In genomic region chr3:8996681-8997121, GRCh38 we compare ENCODE assay signal across 10 cellular contexts. TPM values are rescaled to one million over a fixed set of nuclear protein-coding genes. Genes with fewer than 3 reads are reported as not detected.
A peak's percentile ranks its signal among the peaks of the same experiment; 100 is the strongest.
DNase-seq lines count a peak whose midpoint lies in the region; ATAC-seq, FAIRE-seq and TF ChIP-seq lines count a peak whose summit lies in the region.
"Had no signal": no experiment of that assay in that cellular context is flagged by ENCODE, and none has a peak within 500 bp of the region (broad histone marks: within the 10 kb centered on the region; RNA-seq: fewer than 3 reads in every experiment).

No MANE protein-coding gene starts in this region.

- H3K4me3 ChIP-seq in HFF-Myc (replicated peaks; ENCODE audit: low read depth, low read length) (no peak overlapping the region), H1 (ENCODE audit: extremely low read depth in 1 of 4, insufficient read depth in 2 of 4, low read depth in 3 of 4, low read length in 4 of 4) (no peak overlapping the region), liver (ENCODE audit: low read depth in 1 of 3, low read length in 3 of 3) (no peak overlapping the region)
- H3K4me3 ChIP-seq: SJCRH30 had no signal

- H2BK20ac ChIP-seq in H1 (ENCODE audit: low read length) = no peak overlapping the region

- 73% methylated on average over 12 of the region's 12 CpGs; no CpG with 5 or more reads in 1 of the 2 experiments for WGBS in H1 (ENCODE audit: extremely low coverage in 1 of 2, insufficient coverage in 1 of 2, insufficient read length in 1 of 2, insufficient replicate concordance in 2 of 2, low coverage in 1 of 2, low lambda C conversion rate in 2 of 2, missing lambda C conversion rate in 1 of 2), 2 experiments
- 69% methylated on average over 12 of the region's 12 CpGs for WGBS in liver

- H3K36me3 Mint-ChIP-seq in stimulated activated naive B cell treated with anti-CD40 and anti-IgM and Interleukin-4, amounts not matched to agents 10 μg/mL and 1 μg/mL and 100 μg/mL, for 72 hours = no peaks in the 10 kb centered on the region

- H3K79me1 ChIP-seq in H1 (ENCODE audit: low read depth, low read length) = no peaks in the 10 kb centered on the region; the same call in 1 of the 2 replicates

- H3K23me2 ChIP-seq in H1 (ENCODE audit: low read depth, low read length) = no peaks in the 10 kb centered on the region

- H3K4me2 ChIP-seq in H1 (ENCODE audit: insufficient read depth in 1 of 2, low read depth in 2 of 2, low read length in 2 of 2) = no peak overlapping the region
- H3K4me2 ChIP-seq: KMS-11 had no signal

- H4K5ac ChIP-seq in H1 (ENCODE audit: insufficient read length, low read depth, low read length) = no peak overlapping the region

- no peak overlapping the region for H2BK12ac ChIP-seq in H1 (ENCODE audit: low read depth, low read length)

- H4K8ac ChIP-seq in H1 (ENCODE audit: extremely low read depth, insufficient read depth, low read length) = no peak overlapping the region

- H3K9me3 Mint-ChIP-seq in stimulated activated naive B cell treated with anti-CD40 and anti-IgM and Interleukin-4, amounts not matched to agents 10 μg/mL and 1 μg/mL and 100 μg/mL, for 72 hours = no peaks in the 10 kb centered on the region

- DNase-seq in HFF-Myc (ENCODE audit: extremely low read depth, low read depth) (no peak), H1 (ENCODE audit: low read depth in 1 of 2, low spot score in 2 of 2) (no peak), superior temporal gyrus (ENCODE audit: extremely low spot score) (peak; percentile 83), NCI-H82 treated with DMSO at 0.1 percent for 48 hours (lab: John Stamatoyannopoulos, UW; ENCODE audit: unreplicated experiment) (no peak)
- no peak for DNase-seq in stimulated activated naive B cell treated with anti-CD40 and anti-IgM and Interleukin-4, amounts not matched to agents 10 μg/mL and 1 μg/mL and 100 μg/mL, for 72 hours

- ATAC-seq in stimulated activated naive B cell treated with anti-CD40 and anti-IgM and Interleukin-4, amounts not matched to agents 10 μg/mL and 1 μg/mL and 100 μg/mL, for 72 hours (replicated peaks) = no peak
- ATAC-seq in HG03159 (IDR thresholded peaks at IDR 0.05; ENCODE audit: unreplicated experiment) (no peak), HG03175 (IDR thresholded peaks at IDR 0.05; ENCODE audit: unreplicated experiment) (no peak)

- no peak overlapping the region for H2BK5ac ChIP-seq in H1 (ENCODE audit: low read depth, low read length)

- no peak overlapping the region for H3K18ac ChIP-seq in H1 (ENCODE audit: extremely low read depth, low read length)

- H3K36me3 ChIP-seq in H1 (ENCODE audit: control insufficient read depth in 2 of 4, insufficient read depth in 4 of 4, low read length in 3 of 4) (no peaks in the 10 kb centered on the region), liver (ENCODE audit: control insufficient read depth in 4 of 4, insufficient read depth in 3 of 4, low read depth in 1 of 4, low read length in 3 of 4) (no peaks in the 10 kb centered on the region)
- H3K36me3 ChIP-seq: SJCRH30 had no signal

- H2AFZ ChIP-seq in H1 (ENCODE audit: low read length) = no peak overlapping the region; the same call in 1 of the 2 replicates

- no peak overlapping the region for H3K14ac ChIP-seq in H1 (ENCODE audit: insufficient read length)

- POLR2A ChIA-PET in H1 (lab: Charles Lee; ENCODE audit: partially characterized antibody) = interaction anchor here (0.6 to 1.0 kb wide), 2 partner anchors 29 to 32 kb away, joined by 3 read pairs; no protein-coding TSS in a partner anchor

- no peaks in the 10 kb centered on the region for H4K20me1 ChIP-seq in H1 (replicated peaks in 1 of 2; ENCODE audit: control insufficient read depth in 1 of 2, insufficient read depth in 2 of 2, low read length in 2 of 2)

- TF ChIP-seq POLR2A in H1 (IDR thresholded peaks at IDR 0.05; ENCODE audit: control extremely low read depth in 1 of 2, low read depth in 2 of 2, low read length in 2 of 2) = no peak

- no peak overlapping the region for H3K4ac ChIP-seq in H1 (replicated peaks; ENCODE audit: insufficient read length, low read depth, low read length)

- no peak overlapping the region for H3K4me3 Mint-ChIP-seq in stimulated activated naive B cell treated with anti-CD40 and anti-IgM and Interleukin-4, amounts not matched to agents 10 μg/mL and 1 μg/mL and 100 μg/mL, for 72 hours

- no peak for TF ChIP-seq EP300 in H1 (IDR thresholded peaks at IDR 0.05; ENCODE audit: borderline replicate concordance in 1 of 2, low read depth in 2 of 2, low read length in 2 of 2)

- no peak for FAIRE-seq in H1 (lab: Jason Lieb, UNC)

- H3K9ac ChIP-seq in H1 (replicated peaks in 1 of 4; ENCODE audit: extremely low read depth in 1 of 4, low read depth in 3 of 4, low read length in 3 of 4) = no peak overlapping the region
- no peak overlapping the region for H3K9ac ChIP-seq in liver (ENCODE audit: low read depth in 1 of 2, low read length in 2 of 2)
- H3K9ac ChIP-seq: KMS-11 had no signal

- no peaks in the 10 kb centered on the region for H3K4me1 Mint-ChIP-seq in stimulated activated naive B cell treated with anti-CD40 and anti-IgM and Interleukin-4, amounts not matched to agents 10 μg/mL and 1 μg/mL and 100 μg/mL, for 72 hours

- peak overlapping the region; percentile 65; the same call in 1 of the 2 replicates for H2AK5ac ChIP-seq in H1 (ENCODE audit: low read depth, low read length)

- H3K9me3 ChIP-seq in H1 (ENCODE audit: insufficient read depth in 2 of 2, low read depth in 1 of 2, low read length in 1 of 2) (no peaks in the 10 kb centered on the region), liver (ENCODE audit: control insufficient read depth in 4 of 4, low read length in 3 of 4) (no peaks in the 10 kb centered on the region)
- H3K9me3 ChIP-seq: SJCRH30 had no signal

- H3K27me3 Mint-ChIP-seq in stimulated activated naive B cell treated with anti-CD40 and anti-IgM and Interleukin-4, amounts not matched to agents 10 μg/mL and 1 μg/mL and 100 μg/mL, for 72 hours = peaks cover 0 to 8% of the 10 kb centered on the region in 2 donors

- no peak overlapping the region for H2BK120ac ChIP-seq in H1 (replicated peaks; ENCODE audit: low read depth, low read length)

- CTCF ChIA-PET in H1 (lab: Charles Lee; ENCODE audit: partially characterized antibody) = interaction anchor here (0.7 to 13.2 kb wide), 34 partner anchors 9 to 353 kb away, joined by 3 to 200 read pairs (median 4); partner anchors contain the start of gene SRGAP3

- TF ChIP-seq RAD21 in H1 (IDR thresholded peaks at IDR 0.05 in 1 of 2, conservative IDR thresholded peaks at IDR 0.05 in 1 of 2; ENCODE audit: low read depth in 2 of 2, low read length in 2 of 2) (peak; percentile 35 to 61), liver (IDR thresholded peaks at IDR 0.05) (no peak)

- no peaks in the 10 kb centered on the region for H3K27me3 ChIP-seq in H1 (replicated peaks in 1 of 4; ENCODE audit: control insufficient read depth in 3 of 4, extremely low read depth in 1 of 4, insufficient read depth in 3 of 4, low read length in 3 of 4)
- no peaks in the 10 kb centered on the region for H3K27me3 ChIP-seq in liver (ENCODE audit: control insufficient read depth in 4 of 4, insufficient read depth in 4 of 4, low read length in 3 of 4)

- peak; percentile 31 for TF ChIP-seq CTCF in HFF-Myc (IDR thresholded peaks at IDR 0.05; ENCODE audit: low read depth, low read length, missing control alignments)
- TF ChIP-seq CTCF in H1 (IDR thresholded peaks at IDR 0.05; ENCODE audit: control extremely low read depth in 1 of 3, insufficient read depth in 1 of 3, low read depth in 1 of 3, low read length in 3 of 3) = peak; percentile 44 to 57 (median 54)
- TF ChIP-seq CTCF in liver (IDR thresholded peaks at IDR 0.05; ENCODE audit: low read depth, low read length, missing input control) = no peak

- H2BK15ac ChIP-seq in H1 (ENCODE audit: low read length) = no peak overlapping the region

- H3K4me1 ChIP-seq in H1 (replicated peaks in 1 of 4; ENCODE audit: control insufficient read depth in 3 of 4, insufficient read depth in 4 of 4, low read length in 3 of 4) (peaks cover 0 to 5% (median 4%) of the 10 kb centered on the region in 4 experiments; a peak in 3 of 7 replicates), liver (ENCODE audit: control insufficient read depth in 4 of 4, insufficient read depth in 4 of 4, low read length in 3 of 4) (no peaks in the 10 kb centered on the region)

- no peak overlapping the region for H3K27ac Mint-ChIP-seq in stimulated activated naive B cell treated with anti-CD40 and anti-IgM and Interleukin-4, amounts not matched to agents 10 μg/mL and 1 μg/mL and 100 μg/mL, for 72 hours

- H3K56ac ChIP-seq in H1 (replicated peaks; ENCODE audit: insufficient read length, low read depth, low read length) = no peak overlapping the region

- H3K23ac ChIP-seq in H1 (ENCODE audit: insufficient read length) = no peak overlapping the region

- no peaks in the 10 kb centered on the region for H3K79me2 ChIP-seq in H1 (ENCODE audit: control insufficient read depth in 1 of 2, insufficient read depth in 2 of 2, low read length in 2 of 2)

- H4K91ac ChIP-seq in H1 (replicated peaks; ENCODE audit: insufficient read length, low read length) = no peak overlapping the region

- H3K27ac ChIP-seq in H1 (ENCODE audit: low read depth, low read length) (no peak overlapping the region), liver (ENCODE audit: low read depth in 1 of 2, low read length in 2 of 2) (no peak overlapping the region)
- H3K27ac ChIP-seq: KMS-11, SJCRH30 had no signal

TF ChIP-seq in H1, 55 proteins besides CTCF, POLR2A, EP300 and RAD21 (continues in another document):
- TF ChIP-seq SIRT6 (IDR thresholded peaks at IDR 0.05; ENCODE audit: low read length) (no peak), CHD1 (IDR thresholded peaks at IDR 0.05; ENCODE audit: low read depth, low read length) (no peak), MAX (IDR thresholded peaks at IDR 0.05) (peak; percentile 58)

TF ChIP-seq in liver, 16 proteins besides CTCF, POLR2A, EP300 and RAD21:
- TF ChIP-seq GABPA (IDR thresholded peaks at IDR 0.05 in 1 of 2, conservative IDR thresholded peaks at IDR 0.05 in 1 of 2) = no peak
- peak; percentile 24 for TF ChIP-seq NR2F2 (IDR thresholded peaks at IDR 0.05)

RNA-seq across cellular contexts. Expression of gene RAD18, which starts 33.4 kb away (rescaled TPM):
- 23.0 and 23.2 TPM in 2 replicates for total RNA-seq in H1 (2021; fragmentation: NEBNext Ultra II Directional; extraction: Animal tissue kit (Norgen Biotek cat#: 25700))
- 13.0 and 22.7 TPM in 2 replicates for polyA plus RNA-seq in H1 (2011; rRNA removed)
- polyA plus RNA-seq in H1 (2011; cell fraction: cytosol; rRNA removed) = 12.9 TPM
- polyA plus RNA-seq in H1 (2011; cell fraction: nucleus; rRNA removed) = 8.6 TPM
- 8.5 to 13.3 TPM (median 9.9 TPM) in 4 replicates for polyA plus RNA-seq in H1 (2012, experiment 1 of 2)
- 0.59 TPM for polyA plus RNA-seq in H1 (2012, experiment 2 of 2)
- 14.7 TPM for polyA plus RNA-seq in H1 (2013, experiment 1 of 2)
- 16.1 TPM for polyA plus RNA-seq in H1 (2013, experiment 2 of 2)
- 20.8 and 23.0 TPM in 2 replicates for polyA minus RNA-seq in H1 (2011; rRNA and poly(A)+ RNA removed)
- 8.9 TPM for polyA minus RNA-seq in H1 (2011; cell fraction: cytosol; rRNA and poly(A)+ RNA removed)
- 33.8 TPM for polyA minus RNA-seq in H1 (2011; cell fraction: nucleus; rRNA and poly(A)+ RNA removed)
- total RNA-seq in liver = 1 to 10 TPM; 6.0 to 9.0 TPM
- polyA plus RNA-seq in liver = 1 to 10 TPM; 1.2 to 2.6 TPM
